In the genomic region with DNA sequence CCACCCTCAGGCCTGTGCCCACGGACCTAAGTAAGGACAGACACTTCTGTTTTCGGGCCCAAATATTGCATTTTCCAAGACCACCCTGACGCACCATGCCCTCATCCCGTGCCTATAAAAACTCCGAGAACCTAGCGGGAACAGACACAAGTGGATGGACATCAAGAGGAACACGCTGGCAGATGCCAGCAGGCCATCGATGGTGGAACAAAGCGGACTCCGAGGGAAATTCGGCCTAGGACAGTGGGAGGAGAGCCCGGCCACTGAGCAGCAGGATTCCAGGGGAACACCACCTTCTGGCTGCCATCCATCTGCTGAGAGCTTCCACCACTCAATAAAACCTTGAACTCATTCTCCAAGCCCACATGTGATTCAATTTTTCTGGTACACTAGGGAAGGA, we compare ENCODE assay signal across 28 cellular contexts.
"Had no signal": no experiment of that assay in that cellular context is flagged by ENCODE, and none has a peak within 500 bp of the region (broad histone marks: within the 10 kb centered on the region; RNA-seq: fewer than 3 reads in every experiment).

No MANE protein-coding gene starts in this region.

- H3K27ac Mint-ChIP-seq: activated naive CD4-positive, alpha-beta T cell treated with anti-CD3 and anti-CD28 coated beads, Interleukin-2, amount 50 U/mL, for 72 hours; activated T-cell treated with anti-CD3 and anti-CD28 coated beads, Interleukin-2, amount 50 U/mL, for 24 hours; activated T-helper 17 cell treated with anti-CD3 and anti-CD28 coated beads, Interleukin-2, amount 50 U/mL, for 72 hours; effector memory CD8-positive, alpha-beta T cell; mesothelial cell of epicardium; naive thymus-derived CD8-positive, alpha-beta T cell; stimulated activated effector memory CD8-positive, alpha-beta T cell treated with anti-CD3 and anti-CD28 coated beads, Interleukin-12 subunit alpha, Interleukin-12 subunit beta, amount 100 ng/mL, for 72 hours; stimulated activated naive CD8-positive, alpha-beta T cell treated with anti-CD3 and anti-CD28 coated beads, Interleukin-15, amount 100 ng/mL, for 72 hours; T-cell; T-helper 2 cell treated with Interferon-gamma antibody and Interleukin-4, amounts not matched to agents 5 μg/mL and 100 μg/mL, for 36 hours had no signal

- H3K27ac ChIP-seq: adrenal gland, colonic mucosa, dorsolateral prefrontal cortex, esophagus squamous epithelium, gastrocnemius medialis, heart left ventricle, right lobe of liver, skin epidermis, tibial artery, VCaP had no signal

- DNase-seq: activated CD4-positive, alpha-beta T cell treated with anti-CD3 and anti-CD28 coated beads, Interleukin-2, amount 50 U/mL, for 4 hours; activated CD8-positive, alpha-beta memory T cell treated with anti-CD3 and anti-CD28 coated beads for 24 hours; activated CD8-positive, alpha-beta memory T cell treated with anti-CD3 and anti-CD28 coated beads, Interleukin-2, amount 50 U/mL, for 4 hours; activated T-cell treated with anti-CD3 and anti-CD28 coated beads, Interleukin-2, amount 50 U/mL, for 24 hours; adrenal gland; colonic mucosa; dorsolateral prefrontal cortex; effector memory CD8-positive, alpha-beta T cell; esophagus squamous epithelium; gastrocnemius medialis; heart left ventricle; naive thymus-derived CD8-positive, alpha-beta T cell; right lobe of liver; stimulated activated CD4-positive, alpha-beta T cell treated with anti-CD3 and anti-CD28 coated beads, Interleukin-2, amount 100 ng/mL, for 24 hours; stimulated activated naive CD8-positive, alpha-beta T cell treated with anti-CD3 and anti-CD28 coated beads, Interleukin-15, amount 100 ng/mL, for 72 hours; T-cell; tibial artery had no signal

- H3K4me3 ChIP-seq: adrenal gland, colonic mucosa, esophagus squamous epithelium, gastrocnemius medialis, heart left ventricle, lung, right lobe of liver, skin epidermis, tibial artery had no signal

- ATAC-seq: activated naive CD4-positive, alpha-beta T cell treated with anti-CD3 and anti-CD28 coated beads, Interleukin-2, amount 50 U/mL, for 72 hours; activated T-helper 17 cell treated with anti-CD3 and anti-CD28 coated beads, Interleukin-2, amount 50 U/mL, for 72 hours; effector memory CD8-positive, alpha-beta T cell; gastrocnemius medialis; heart left ventricle; left lobe of liver; naive thymus-derived CD8-positive, alpha-beta T cell; right lobe of liver; stimulated activated effector memory CD8-positive, alpha-beta T cell treated with anti-CD3 and anti-CD28 coated beads, Interleukin-12 subunit alpha, Interleukin-12 subunit beta, amount 100 ng/mL, for 72 hours; stimulated activated naive CD8-positive, alpha-beta T cell treated with anti-CD3 and anti-CD28 coated beads, Interleukin-15, amount 100 ng/mL, for 72 hours; T-cell had no signal

- H3K9me3 ChIP-seq: adrenal gland, colonic mucosa, esophagus squamous epithelium, gastrocnemius medialis, heart left ventricle, right lobe of liver, tibial artery had no signal

- FAIRE-seq: astrocyte, bronchial epithelial cell had no signal

- H3K9me3 Mint-ChIP-seq: stimulated activated naive CD8-positive, alpha-beta T cell treated with anti-CD3 and anti-CD28 coated beads, Interleukin-15, amount 100 ng/mL, for 72 hours had no signal

- H3K4me1 Mint-ChIP-seq: activated T-helper 17 cell treated with anti-CD3 and anti-CD28 coated beads, Interleukin-2, amount 50 U/mL, for 72 hours; naive thymus-derived CD8-positive, alpha-beta T cell; stimulated activated effector memory CD8-positive, alpha-beta T cell treated with anti-CD3 and anti-CD28 coated beads, Interleukin-12 subunit alpha, Interleukin-12 subunit beta, amount 100 ng/mL, for 72 hours; stimulated activated naive CD8-positive, alpha-beta T cell treated with anti-CD3 and anti-CD28 coated beads, Interleukin-15, amount 100 ng/mL, for 72 hours; T-cell had no signal

- H3K27me3 ChIP-seq: adrenal gland, colonic mucosa, esophagus squamous epithelium, gastrocnemius medialis, heart left ventricle, right lobe of liver, tibial artery had no signal

- H3K36me3 ChIP-seq: adrenal gland, colonic mucosa, esophagus squamous epithelium, gastrocnemius medialis, heart left ventricle, right lobe of liver, tibial artery had no signal

- H3K36me3 Mint-ChIP-seq: activated naive CD4-positive, alpha-beta T cell treated with anti-CD3 and anti-CD28 coated beads, Interleukin-2, amount 50 U/mL, for 72 hours; mesothelial cell of epicardium; naive thymus-derived CD8-positive, alpha-beta T cell; stimulated activated effector memory CD8-positive, alpha-beta T cell treated with anti-CD3 and anti-CD28 coated beads, Interleukin-12 subunit alpha, Interleukin-12 subunit beta, amount 100 ng/mL, for 72 hours; T-cell had no signal

- H3K4me3 Mint-ChIP-seq: activated T-cell treated with anti-CD3 and anti-CD28 coated beads, Interleukin-2, amount 50 U/mL, for 24 hours; activated T-helper 17 cell treated with anti-CD3 and anti-CD28 coated beads, Interleukin-2, amount 50 U/mL, for 72 hours; effector memory CD8-positive, alpha-beta T cell; mesothelial cell of epicardium; naive thymus-derived CD8-positive, alpha-beta T cell; stimulated activated effector memory CD8-positive, alpha-beta T cell treated with anti-CD3 and anti-CD28 coated beads, Interleukin-12 subunit alpha, Interleukin-12 subunit beta, amount 100 ng/mL, for 72 hours; stimulated activated naive CD8-positive, alpha-beta T cell treated with anti-CD3 and anti-CD28 coated beads, Interleukin-15, amount 100 ng/mL, for 72 hours; T-cell; T-helper 2 cell treated with Interferon-gamma antibody and Interleukin-4, amounts not matched to agents 5 μg/mL and 100 μg/mL, for 36 hours had no signal

- H3K4me1 ChIP-seq: adrenal gland, colonic mucosa, esophagus squamous epithelium, gastrocnemius medialis, heart left ventricle, right lobe of liver, tibial artery had no signal

- H3K27me3 Mint-ChIP-seq: activated T-cell treated with anti-CD3 and anti-CD28 coated beads, Interleukin-2, amount 50 U/mL, for 24 hours; activated T-helper 17 cell treated with anti-CD3 and anti-CD28 coated beads, Interleukin-2, amount 50 U/mL, for 72 hours; effector memory CD8-positive, alpha-beta T cell; naive thymus-derived CD8-positive, alpha-beta T cell; stimulated activated naive CD8-positive, alpha-beta T cell treated with anti-CD3 and anti-CD28 coated beads, Interleukin-15, amount 100 ng/mL, for 72 hours; T-cell had no signal
